ENCODE assay signal across 10 cellular contexts in the genomic region with DNA sequence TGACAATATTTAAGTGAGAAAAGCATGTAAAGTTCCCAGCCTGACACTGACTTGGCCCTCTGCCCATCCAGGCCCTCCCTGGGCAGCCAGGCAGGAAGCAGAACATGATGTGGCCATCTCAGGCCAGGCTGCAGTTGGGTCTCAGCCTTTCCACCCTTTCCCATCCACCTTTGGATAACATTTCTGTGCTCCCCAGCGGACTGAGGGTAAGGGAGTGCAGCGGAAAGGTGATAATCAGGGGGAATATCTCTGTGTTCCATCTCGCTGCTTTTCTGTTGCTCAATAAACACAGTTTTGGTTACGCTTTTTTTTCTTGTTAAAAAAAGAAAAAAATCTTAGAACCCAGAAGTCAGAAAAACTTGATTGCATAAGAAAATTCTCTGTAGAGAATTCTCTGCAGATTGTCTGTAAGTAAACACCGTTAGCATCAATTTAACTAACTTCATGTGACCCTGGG.
DNase-seq lines count a peak whose midpoint lies in the region; ATAC-seq and TF ChIP-seq lines count a peak whose summit lies in the region.
"Had no signal": no experiment of that assay in that cellular context is flagged by ENCODE, and none has a peak within 500 bp of the region (broad histone marks: within the 10 kb centered on the region; RNA-seq: fewer than 3 reads in every experiment).

No MANE protein-coding gene starts in this region.

- H3K27me3 Mint-ChIP-seq in activated CD4-positive, alpha-beta T cell treated with anti-CD3 and anti-CD28 coated beads, Interleukin-2, amount 10 ng/mL, durations not matched to agents 24 days and 14 days: no peaks in the 10 kb centered on the region
- no peaks in the 10 kb centered on the region for H3K27me3 Mint-ChIP-seq in activated CD8-positive, alpha-beta T cell treated with anti-CD3 and anti-CD28 coated beads, Interleukin-2, amount 10 ng/mL, durations not matched to agents 7 days and 5 days (ENCODE audit: low read depth)
- peaks cover 24 to 43% (median 41%) of the 10 kb centered on the region in 3 donors for H3K27me3 Mint-ChIP-seq in immature natural killer cell (ENCODE audit: low read depth in 3 of 3)

- H3K36me3 ChIP-seq in thoracic aorta: no peaks in the 10 kb centered on the region

- H3K4me1 ChIP-seq in thoracic aorta (ENCODE audit: control insufficient read depth in 1 of 2, low read depth in 2 of 2): peaks cover 0 to 3% of the 10 kb centered on the region in 2 donors

- ATAC-seq in activated CD8-positive, alpha-beta T cell treated with anti-CD3 and anti-CD28 coated beads, Interleukin-2, amount 10 ng/mL, durations not matched to agents 7 days and 5 days: no peak
- ATAC-seq in thoracic aorta (ENCODE audit: insufficient number of reproducible peaks, low FRiP score, low read depth): no peak
- ATAC-seq in HG02981 (IDR thresholded peaks at IDR 0.05; ENCODE audit: unreplicated experiment): no peak
- no peak for ATAC-seq in GM18867 (IDR thresholded peaks at IDR 0.05; ENCODE audit: unreplicated experiment)

- no peak for TF ChIP-seq CTCF in thoracic aorta (IDR thresholded peaks at IDR 0.05)

- POLR2A ChIA-PET in activated CD8-positive, alpha-beta T cell treated with anti-CD3 and anti-CD28 coated beads, Interleukin-2, amount 10 ng/mL, durations not matched to agents 7 days and 5 days (lab: Charles Lee): no interaction called here

- no peaks in the 10 kb centered on the region for H3K9me3 ChIP-seq in thoracic aorta

- intact Hi-C loops in activated CD4-positive, alpha-beta T cell treated with anti-CD3 and anti-CD28 coated beads, Interleukin-2, amount 10 ng/mL, durations not matched to agents 24 days and 14 days (cut with micrococcal nuclease): no loop called here

- peak overlapping the region; percentile 49 for H3K27ac Mint-ChIP-seq in activated CD4-positive, alpha-beta T cell treated with anti-CD3 and anti-CD28 coated beads, Interleukin-2, amount 10 ng/mL, durations not matched to agents 24 days and 14 days
- H3K27ac Mint-ChIP-seq in activated CD8-positive, alpha-beta T cell treated with anti-CD3 and anti-CD28 coated beads, Interleukin-2, amount 10 ng/mL, durations not matched to agents 7 days and 5 days: peak overlapping the region; percentile 87
- H3K27ac Mint-ChIP-seq in immature natural killer cell: peak overlapping the region; percentile 99 to 100 (median 100)

- peaks cover 4% of the 10 kb centered on the region for H3K27me3 ChIP-seq in thoracic aorta (replicated peaks; ENCODE audit: insufficient read depth)

- H3K27ac ChIP-seq in thoracic aorta: no peak overlapping the region

- peaks cover 4% of the 10 kb centered on the region for H3K4me1 Mint-ChIP-seq in activated CD4-positive, alpha-beta T cell treated with anti-CD3 and anti-CD28 coated beads, Interleukin-2, amount 10 ng/mL, durations not matched to agents 24 days and 14 days
- H3K4me1 Mint-ChIP-seq in activated CD8-positive, alpha-beta T cell treated with anti-CD3 and anti-CD28 coated beads, Interleukin-2, amount 10 ng/mL, durations not matched to agents 7 days and 5 days (ENCODE audit: low read depth): peaks cover 66% of the 10 kb centered on the region
- H3K4me1 Mint-ChIP-seq in immature natural killer cell: peaks cover 92 to 99% of the 10 kb centered on the region in 2 donors

- no peak for DNase-seq in activated CD4-positive, alpha-beta T cell treated with anti-CD3 and anti-CD28 coated beads, Interleukin-2, amount 10 ng/mL, durations not matched to agents 24 days and 14 days
- no peak for DNase-seq in activated CD4-positive, alpha-beta T cell treated with anti-CD3 and anti-CD28 coated beads for 4 hours
- DNase-seq in activated CD8-positive, alpha-beta T cell treated with anti-CD3 and anti-CD28 coated beads, Interleukin-2, amount 10 ng/mL, durations not matched to agents 7 days and 5 days: no peak
- DNase-seq in immature natural killer cell: peak in 2 of 3 donors; percentile 54 to 56
- DNase-seq in thoracic aorta (ENCODE audit: low spot score): no peak
- DNase-seq in cortex of kidney (lab: John Stamatoyannopoulos, UW): no peak
- DNase-seq: DMS153, T1000 had no signal

- CTCF ChIA-PET in activated CD8-positive, alpha-beta T cell treated with anti-CD3 and anti-CD28 coated beads, Interleukin-2, amount 10 ng/mL, durations not matched to agents 7 days and 5 days (lab: Charles Lee): interaction anchor here (1.6 kb wide), 1 partner anchor 35 kb away, joined by 6 read pairs; no protein-coding TSS in a partner anchor

- H3K9me3 Mint-ChIP-seq in activated CD4-positive, alpha-beta T cell treated with anti-CD3 and anti-CD28 coated beads, Interleukin-2, amount 10 ng/mL, durations not matched to agents 24 days and 14 days: no peaks in the 10 kb centered on the region
- no peaks in the 10 kb centered on the region for H3K9me3 Mint-ChIP-seq in activated CD8-positive, alpha-beta T cell treated with anti-CD3 and anti-CD28 coated beads, Interleukin-2, amount 10 ng/mL, durations not matched to agents 7 days and 5 days (ENCODE audit: insufficient read depth)
- H3K9me3 Mint-ChIP-seq in immature natural killer cell: peaks cover 0 to 2% (median 0%) of the 10 kb centered on the region in 6 donors

- peak overlapping the region; percentile 76 for H3K4me3 ChIP-seq in thoracic aorta

- peak overlapping the region; percentile 68 for H3K4me3 Mint-ChIP-seq in activated CD4-positive, alpha-beta T cell treated with anti-CD3 and anti-CD28 coated beads, Interleukin-2, amount 10 ng/mL, durations not matched to agents 24 days and 14 days
- peak overlapping the region; percentile 73 for H3K4me3 Mint-ChIP-seq in activated CD8-positive, alpha-beta T cell treated with anti-CD3 and anti-CD28 coated beads, Interleukin-2, amount 10 ng/mL, durations not matched to agents 7 days and 5 days
- H3K4me3 Mint-ChIP-seq in immature natural killer cell: peak overlapping the region; percentile 91 to 95 (median 92)

- H3K36me3 Mint-ChIP-seq in activated CD4-positive, alpha-beta T cell treated with anti-CD3 and anti-CD28 coated beads, Interleukin-2, amount 10 ng/mL, durations not matched to agents 24 days and 14 days (ENCODE audit: low read depth): no peaks in the 10 kb centered on the region
- H3K36me3 Mint-ChIP-seq in activated CD8-positive, alpha-beta T cell treated with anti-CD3 and anti-CD28 coated beads, Interleukin-2, amount 10 ng/mL, durations not matched to agents 7 days and 5 days (ENCODE audit: low read depth): peaks cover 2% of the 10 kb centered on the region
- H3K36me3 Mint-ChIP-seq in immature natural killer cell: no peaks in the 10 kb centered on the region

Comparison
In these comparisons a context has a peak if more than half of its experiments do, and no peak if none do; other contexts are left out.
1. DNase-seq: peak in immature natural killer cell (2 of 3); none in activated CD4-positive, alpha-beta T cell treated with anti-CD3 and anti-CD28 coated beads, Interleukin-2, amount 10 ng/mL, durations not matched to agents 24 days and 14 days (single experiment), activated CD4-positive, alpha-beta T cell treated with anti-CD3 and anti-CD28 coated beads for 4 hours (0 of 2), activated CD8-positive, alpha-beta T cell treated with anti-CD3 and anti-CD28 coated beads, Interleukin-2, amount 10 ng/mL, durations not matched to agents 7 days and 5 days (single experiment), thoracic aorta (single experiment) and cortex of kidney (single experiment).
2. H3K27ac Mint-ChIP-seq: peak in every context shown above with its lines; median percentile 100 in immature natural killer cell; 87 in activated CD8-positive, alpha-beta T cell treated with anti-CD3 and anti-CD28 coated beads, Interleukin-2, amount 10 ng/mL, durations not matched to agents 7 days and 5 days; 49 in activated CD4-positive, alpha-beta T cell treated with anti-CD3 and anti-CD28 coated beads, Interleukin-2, amount 10 ng/mL, durations not matched to agents 24 days and 14 days.
3. Peak in every context shown above with its lines, with median percentiles within 50 percentile points of each other: H3K4me3 Mint-ChIP-seq.